In the genomic region with DNA sequence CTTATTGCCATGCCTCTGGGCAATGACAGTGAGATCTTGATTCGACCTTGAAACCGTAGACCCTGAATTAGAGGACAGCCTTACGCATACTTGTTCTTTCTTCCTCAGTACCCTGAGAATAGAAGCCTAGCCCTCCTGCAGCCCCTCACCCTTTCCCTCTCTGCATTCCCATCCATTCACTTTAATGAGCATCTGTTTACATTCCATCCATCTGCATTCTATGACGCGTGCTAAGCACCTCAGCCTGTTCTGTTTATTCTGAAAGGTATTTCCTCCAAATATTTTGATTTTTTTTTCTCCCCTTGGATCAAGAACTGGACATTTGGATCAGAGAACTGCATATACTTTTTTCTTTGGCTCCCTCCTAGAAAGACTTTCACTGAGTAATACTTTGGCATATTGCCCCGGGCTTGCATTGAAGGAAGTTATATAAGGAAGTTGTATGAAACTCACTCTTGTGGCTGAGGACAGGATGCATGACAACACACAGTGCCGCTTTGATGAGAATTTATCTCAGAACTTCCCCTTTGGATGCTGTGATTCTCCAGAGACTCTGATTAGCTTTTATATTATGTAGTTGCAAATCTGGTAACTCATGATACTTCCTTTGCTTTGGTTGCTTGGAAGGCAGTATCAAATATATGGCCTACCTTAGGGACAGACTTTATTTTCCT, we compare ENCODE assay signal across 8 cellular contexts. TPM values are rescaled to one million over a fixed set of nuclear protein-coding genes. Genes with fewer than 3 reads are reported as not detected.
DNase-seq lines count a peak whose midpoint lies in the region; ATAC-seq and TF ChIP-seq lines count a peak whose summit lies in the region.

No MANE protein-coding gene starts in this region.

- no peaks in the 10 kb centered on the region for H3K79me2 ChIP-seq in H9 (ENCODE audit: insufficient read depth, low read length)

- no peaks in the 10 kb centered on the region for H3K9me3 Mint-ChIP-seq in H9
- H3K9me3 Mint-ChIP-seq in osteocyte (ENCODE audit: unreplicated experiment), result no peaks in the 10 kb centered on the region

- H4K8ac ChIP-seq in H9 (replicated peaks; ENCODE audit: insufficient read length, low read depth, low read length), result no peak overlapping the region

- H2BK20ac ChIP-seq in H9 (ENCODE audit: low read depth, low read length, poor library complexity, severe bottlenecking), result no peak overlapping the region

- peaks cover 21% of the 10 kb centered on the region for H3K27me3 Mint-ChIP-seq in H9 (ENCODE audit: low read depth)
- H3K27me3 Mint-ChIP-seq in osteocyte (ENCODE audit: unreplicated experiment), result no peaks in the 10 kb centered on the region

- no peak overlapping the region for H3T11ph ChIP-seq in H9 (ENCODE audit: low read length)

- H4K91ac ChIP-seq in H9 (ENCODE audit: insufficient read length, low read depth, low read length), result no peak overlapping the region

- no peak overlapping the region for H3K56ac ChIP-seq in H9 (ENCODE audit: insufficient read length, low read depth, low read length)

- ATAC-seq in HG03457 (IDR thresholded peaks at IDR 0.05; ENCODE audit: unreplicated experiment) (no peak), HG03045 (IDR thresholded peaks at IDR 0.05; ENCODE audit: unreplicated experiment) (no peak), HG02938 (IDR thresholded peaks at IDR 0.05; ENCODE audit: unreplicated experiment) (no peak)

- peak overlapping the region; percentile 39 for H3K4me2 ChIP-seq in H9 (ENCODE audit: insufficient read depth, insufficient read length, low read length)

- no peak overlapping the region for H3K14ac ChIP-seq in H9 (ENCODE audit: insufficient read depth, low read length)

- H2AFZ ChIP-seq in H9 (ENCODE audit: low read length), result no peak overlapping the region

- H3K27ac Mint-ChIP-seq in H9 (peak overlapping the region; percentile 2 to 77 (median 15); a peak in 5 of 7 replicates), osteocyte (ENCODE audit: unreplicated experiment) (peak overlapping the region; percentile 27)

- H3K23me2 ChIP-seq in H9 (ENCODE audit: insufficient read length, low read depth, low read length, poor library complexity, severe bottlenecking), result peaks cover 7% of the 10 kb centered on the region

- H3K9me3 ChIP-seq in H9 (ENCODE audit: control insufficient read depth, low read depth, low read length), result no peaks in the 10 kb centered on the region

- no peak overlapping the region for H2BK120ac ChIP-seq in H9 (ENCODE audit: low read depth, low read length, poor library complexity, severe bottlenecking)

- no CpG with 5 or more reads among the region's 7 CpGs for WGBS in H9 (ENCODE audit: extremely low coverage, insufficient read length, low lambda C conversion rate)

- H2BK5ac ChIP-seq in H9 (ENCODE audit: insufficient read length, low read length), result no peak overlapping the region

- no peak overlapping the region for H2BK15ac ChIP-seq in H9 (ENCODE audit: low read depth, low read length)

- H3K4me3 Mint-ChIP-seq in H9 (peak overlapping the region; percentile 12 to 25; a peak in 4 of 5 replicates), osteocyte (ENCODE audit: unreplicated experiment) (no peak overlapping the region)

- H3K4me1 ChIP-seq in H9 (ENCODE audit: insufficient read depth, low read length), result peaks cover 14% of the 10 kb centered on the region; the same call in 1 of the 2 replicates

- H3K4me1 Mint-ChIP-seq in H9 (peaks cover 31 to 39% of the 10 kb centered on the region in 2 experiments), osteocyte (ENCODE audit: unreplicated experiment) (peaks cover 11% of the 10 kb centered on the region)

- H3K4ac ChIP-seq in H9 (ENCODE audit: low read depth, low read length), result no peak overlapping the region

- H3K9ac ChIP-seq in H9 (ENCODE audit: extremely low read depth, insufficient read length, low read length), result no peak overlapping the region

- H4K5ac ChIP-seq in H9 (ENCODE audit: insufficient read length, low read depth, low read length), result no peak overlapping the region

- no peaks in the 10 kb centered on the region for H3K79me1 ChIP-seq in H9 (ENCODE audit: insufficient read depth, low read depth, low read length, poor library complexity, severe bottlenecking)

- peak overlapping the region; percentile 35 for H3K27ac ChIP-seq in H9 (ENCODE audit: insufficient read length, low read depth, low read length)

- no peak overlapping the region for H2AK5ac ChIP-seq in H9 (ENCODE audit: insufficient read length, low read length)

- H2BK12ac ChIP-seq in H9 (ENCODE audit: insufficient read length, low read depth, low read length), result no peak overlapping the region

- no peaks in the 10 kb centered on the region; the same call in 1 of the 2 replicates for H3K27me3 ChIP-seq in H9 (ENCODE audit: insufficient read depth, low read length)

- DNase-seq in AG08396 (ENCODE audit: low spot score) (peak; percentile 82), H9 (no peak), SW480 (ENCODE audit: low spot score) (peak; percentile 44), fibroblast of peridontal ligament (ENCODE audit: extremely low read depth) (peak; percentile 96), osteocyte (ENCODE audit: extremely low spot score, unreplicated experiment) (no peak)

- H3K36me3 Mint-ChIP-seq in H9 (ENCODE audit: insufficient read depth in 1 of 3, low read depth in 3 of 3), result peaks cover 1 to 17% (median 8%) of the 10 kb centered on the region in 3 experiments; a peak in 5 of 7 replicates
- peaks cover 16% of the 10 kb centered on the region for H3K36me3 Mint-ChIP-seq in osteocyte (ENCODE audit: unreplicated experiment)

- TF ChIP-seq CTCF in H9 (conservative IDR thresholded peaks at IDR 0.05) (no peak), osteocyte (IDR thresholded peaks at IDR 0.05) (no peak)

- no peak overlapping the region for H3K23ac ChIP-seq in H9 (ENCODE audit: insufficient read length, low read depth, low read length)

- H4K20me1 ChIP-seq in H9 (ENCODE audit: control insufficient read depth, insufficient read depth, insufficient read length), result no peaks in the 10 kb centered on the region

- H3K18ac ChIP-seq in H9 (ENCODE audit: insufficient read length, low read depth, low read length), result no peak overlapping the region

RNA-seq across cellular contexts. Expression of a gene that starts 15.7 kb away (rescaled TPM):
- total RNA-seq in H9 (2021) (7.9 and 9.3 TPM in 2 replicates), osteocyte (25.6 and 29.9 TPM in 2 replicates)

RNA-seq across cellular contexts. Expression of a gene that starts 16.2 kb away (rescaled TPM):
- total RNA-seq in H9 (2021), result not detected in 2 replicates
- not detected in 2 replicates for total RNA-seq in osteocyte

RNA-seq across cellular contexts. Expression of a gene that starts 25.4 kb away (rescaled TPM):
- total RNA-seq in H9 (2021) (not detected in 2 replicates), osteocyte (not detected in 2 replicates)

RNA-seq across cellular contexts. Expression of a gene that starts 29.9 kb away (rescaled TPM):
- total RNA-seq in H9 (2021), result 30.9 and 35.9 TPM in 2 replicates
- 35.4 and 36.0 TPM in 2 replicates for total RNA-seq in osteocyte

RNA-seq across cellular contexts. Expression of a gene that starts 32.7 kb away (rescaled TPM):
- 0.46 and 0.50 TPM in 2 replicates for total RNA-seq in H9 (2021)
- total RNA-seq in osteocyte, result 2.4 TPM in 2 replicates

Comparison
In these comparisons a context has a peak if more than half of its experiments do, and no peak if none do; other contexts are left out.
1. DNase-seq: peak in AG08396 (single experiment), SW480 (single experiment) and fibroblast of peridontal ligament (single experiment); none in H9 (single experiment) and osteocyte (single experiment).